In the genomic region with DNA sequence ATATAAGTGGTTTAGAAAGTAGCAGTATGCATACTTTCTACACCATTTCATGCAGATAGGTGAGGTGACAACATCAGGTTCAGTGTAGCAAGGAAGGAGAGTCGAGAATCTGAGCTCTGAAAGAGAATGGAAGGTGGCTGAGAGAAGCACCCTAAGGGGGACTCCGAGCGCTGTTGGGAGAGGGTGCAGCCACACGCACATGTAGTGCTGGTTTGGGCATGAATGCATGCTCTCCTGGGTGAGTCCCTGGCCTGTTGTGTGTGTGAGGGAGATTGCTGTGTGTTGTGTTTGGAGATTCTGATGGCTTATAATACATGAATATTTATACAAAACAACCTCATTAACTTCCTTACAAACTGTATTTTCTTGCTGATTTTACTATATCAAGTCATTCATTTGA, we compare ENCODE assay signal across 8 cellular contexts.
"Had no signal": no experiment of that assay in that cellular context is flagged by ENCODE, and none has a peak within 500 bp of the region (broad histone marks: within the 10 kb centered on the region; RNA-seq: fewer than 3 reads in every experiment).

No MANE protein-coding gene starts in this region.

- ATAC-seq: GM12878 had no signal

- DNase-seq: GDM1, GF-D8 had no signal

- FAIRE-seq: G401.6, GM12878, GM12891, GM12892, GM18507, GM19239 had no signal

- H3K4me3 ChIP-seq: GM12878 had no signal
